Comparison of ENCODE assay signal across 18 cellular contexts in genomic region chr12:86959766-86960458, GRCh38.
DNase-seq lines count a peak whose midpoint lies in the region; ATAC-seq and TF ChIP-seq lines count a peak whose summit lies in the region.
"Had no signal": no experiment of that assay in that cellular context is flagged by ENCODE, and none has a peak within 500 bp of the region (broad histone marks: within the 10 kb centered on the region; RNA-seq: fewer than 3 reads in every experiment).

No MANE protein-coding gene starts in this region.

- peak overlapping the region; percentile 37 for H2AFZ ChIP-seq in hepatocyte
- H2AFZ ChIP-seq: GM23248 had no signal

- CTCF ChIA-PET in RWPE1 (lab: Yijun Ruan, JAX), result no interaction called here

- no peaks in the 10 kb centered on the region for H3K36me3 ChIP-seq in hepatocyte (replicated peaks; ENCODE audit: insufficient read depth, low read depth)
- H3K36me3 ChIP-seq in suprapubic skin, result no peaks in the 10 kb centered on the region
- H3K36me3 ChIP-seq: BLaER1 treated with 17β-estradiol and CSF1 and Interleukin-3, amounts not matched to agents 10 nM and 100 nM; HAP-1 had no signal

- H3K4me3 ChIP-seq in epithelial cell of esophagus (ENCODE audit: low read length), result no peak overlapping the region
- H3K4me3 ChIP-seq in hepatocyte, result no peak overlapping the region
- H3K4me3 ChIP-seq in suprapubic skin, result no peak overlapping the region
- H3K4me3 ChIP-seq: BLaER1 treated with 17β-estradiol and CSF1 and Interleukin-3, amounts not matched to agents 10 nM and 100 nM; GM12878; GM23248; HAP-1 had no signal

- H3K4me1 ChIP-seq in hepatocyte (ENCODE audit: insufficient read depth), result no peaks in the 10 kb centered on the region
- no peaks in the 10 kb centered on the region for H3K4me1 ChIP-seq in suprapubic skin
- H3K4me1 ChIP-seq: BLaER1 treated with 17β-estradiol and CSF1 and Interleukin-3, amounts not matched to agents 10 nM and 100 nM; HAP-1 had no signal

- H4K20me1 ChIP-seq in hepatocyte (ENCODE audit: insufficient read depth, poor library complexity, severe bottlenecking), result no peaks in the 10 kb centered on the region
- H4K20me1 ChIP-seq: BLaER1 treated with 17β-estradiol and CSF1 and Interleukin-3, amounts not matched to agents 10 nM and 100 nM had no signal

- no peak for TF ChIP-seq POLR2A in suprapubic skin (IDR thresholded peaks at IDR 0.05)

- no peak overlapping the region for H3K4me2 ChIP-seq in hepatocyte
- H3K4me2 ChIP-seq: BLaER1 treated with 17β-estradiol and CSF1 and Interleukin-3, amounts not matched to agents 10 nM and 100 nM had no signal

- no peaks in the 10 kb centered on the region for H3K79me2 ChIP-seq in hepatocyte

- POLR2A ChIA-PET in RWPE1 (lab: Yijun Ruan, JAX; ENCODE audit: low non-redundant PET), result no interaction called here

- ATAC-seq in HG03108 (IDR thresholded peaks at IDR 0.05; ENCODE audit: unreplicated experiment), result no peak
- ATAC-seq: CD8-positive, alpha-beta T cell; GM12878 had no signal

- 86% methylated on average over 5 of the region's 5 CpGs for WGBS in hepatocyte (ENCODE audit: low lambda C conversion rate, missing lambda C conversion rate)
- 33% methylated on average over 5 of the region's 5 CpGs for WGBS in suprapubic skin

- no peaks in the 10 kb centered on the region for H3K9me2 ChIP-seq in hepatocyte (replicated peaks; ENCODE audit: insufficient read depth)

- H3K9me3 ChIP-seq in hepatocyte (ENCODE audit: low read depth), result peaks cover 5% of the 10 kb centered on the region
- H3K9me3 ChIP-seq in suprapubic skin, result no peaks in the 10 kb centered on the region
- H3K9me3 ChIP-seq: HAP-1 had no signal

- H3K27me3 ChIP-seq in hepatocyte (no peaks in the 10 kb centered on the region), suprapubic skin (no peaks in the 10 kb centered on the region)
- H3K27me3 ChIP-seq: BLaER1 treated with 17β-estradiol and CSF1 and Interleukin-3, amounts not matched to agents 10 nM and 100 nM had no signal

- no peak for TF ChIP-seq EP300 in suprapubic skin (IDR thresholded peaks at IDR 0.05)

- DNase-seq in RWPE1 (ENCODE audit: low spot score) (no peak), epithelial cell of esophagus (ENCODE audit: low read depth) (peak; percentile 91), hepatocyte (ENCODE audit: low spot score) (no peak), suprapubic skin (ENCODE audit: low spot score in 2 of 2) (no peak)
- DNase-seq in stimulated activated CD4-positive, alpha-beta T cell treated with anti-CD3 and anti-CD28 coated beads, Interleukin-15, amount 100 ng/mL, for 24 hours, result no peak
- DNase-seq: COR-L47, DMS 273 treated with DMSO at 0.1 percent for 48 hours, DMS53, DND-41, EL, GM23248, IMR-90 had no signal

- TF ChIP-seq CTCF in RWPE1 (conservative IDR thresholded peaks at IDR 0.05; ENCODE audit: low read depth) (no peak), epithelial cell of esophagus (IDR thresholded peaks at IDR 0.05; ENCODE audit: insufficient read depth, low read depth, low read length, missing control alignments) (no peak), hepatocyte (IDR thresholded peaks at IDR 0.05; ENCODE audit: poor library complexity) (no peak), suprapubic skin (IDR thresholded peaks at IDR 0.05) (no peak)

- H3K27ac ChIP-seq in RWPE1 (peak overlapping the region; percentile 71), hepatocyte (no peak overlapping the region), suprapubic skin (peak overlapping the region; percentile 15)
- H3K27ac ChIP-seq: BLaER1 treated with 17β-estradiol and CSF1 and Interleukin-3, amounts not matched to agents 10 nM and 100 nM; GM23248; HL-60 had no signal
